ENCODE assay signal across 23 cellular contexts in the genomic region with DNA sequence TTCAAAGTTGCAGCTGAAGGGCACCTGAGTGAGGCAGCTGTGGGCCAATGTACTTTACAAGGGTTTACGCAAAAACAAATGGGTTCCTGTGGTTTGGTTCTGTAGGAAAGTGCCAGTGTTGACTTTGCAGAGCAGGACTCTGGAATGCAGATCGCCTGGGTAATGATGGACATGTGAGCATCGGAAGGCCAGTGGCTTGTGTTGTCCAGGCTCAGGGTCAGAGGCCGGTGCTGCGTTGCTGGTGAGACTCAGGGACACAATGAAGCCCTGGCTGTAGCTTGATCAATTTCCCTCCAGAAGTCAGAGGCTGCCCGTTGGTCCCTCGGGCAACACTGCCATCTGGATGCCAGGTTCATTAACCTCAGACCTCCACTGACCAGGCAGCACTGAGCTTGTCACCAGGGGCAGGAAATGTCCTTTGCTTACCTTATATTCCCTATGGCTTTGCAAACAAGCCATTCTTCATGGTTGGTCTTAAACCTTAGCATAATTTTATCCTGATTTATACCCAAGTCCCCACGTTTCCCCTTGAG.
A peak's percentile ranks its signal among the peaks of the same experiment; 100 is the strongest.
DNase-seq lines count a peak whose midpoint lies in the region; ATAC-seq and TF ChIP-seq lines count a peak whose summit lies in the region.
"Had no signal": no experiment of that assay in that cellular context is flagged by ENCODE, and none has a peak within 500 bp of the region (broad histone marks: within the 10 kb centered on the region; RNA-seq: fewer than 3 reads in every experiment).

No MANE protein-coding gene starts in this region.

- H3K4me1 ChIP-seq in psoas muscle = no peaks in the 10 kb centered on the region
- no peaks in the 10 kb centered on the region for H3K4me1 ChIP-seq in mammary epithelial cell (ENCODE audit: insufficient read depth, low read length)
- H3K4me1 ChIP-seq: BE2C, SJSA1 had no signal

- ATAC-seq in psoas muscle = peak; percentile 54 to 86 (median 67)
- no peak for ATAC-seq in activated naive CD8-positive, alpha-beta T cell treated with anti-CD3 and anti-CD28 coated beads, Interleukin-2, amount 50 U/mL, for 24 hours
- ATAC-seq: GM23338, PC-3 had no signal

- WGBS in psoas muscle, 3 donors = 72 to 80% (median 78%) methylated on average over 8 of the region's 8 CpGs
- WGBS in mammary epithelial cell (ENCODE audit: low coverage, missing lambda C conversion rate) = 62% methylated on average over 5 of the region's 8 CpGs

- no peak overlapping the region for H3K4me2 ChIP-seq in mammary epithelial cell (ENCODE audit: insufficient read depth, low read depth, low read length)
- H3K4me2 ChIP-seq: GM23338, KMS-11 had no signal

- H3K9me3 Mint-ChIP-seq in activated naive CD8-positive, alpha-beta T cell treated with anti-CD3 and anti-CD28 coated beads, Interleukin-2, amount 50 U/mL, for 24 hours = no peaks in the 10 kb centered on the region

- peak in 42 of 56 donors; percentile 12 to 66 (median 34) for TF ChIP-seq CTCF in dorsolateral prefrontal cortex (IDR thresholded peaks at IDR 0.05 in 54 of 56, conservative IDR thresholded peaks at IDR 0.05 in 2 of 56; ENCODE audit: low read depth in 1 of 56, partially characterized antibody in 56 of 56)
- TF ChIP-seq CTCF in psoas muscle (IDR thresholded peaks at IDR 0.05) = peak; percentile 25
- TF ChIP-seq CTCF in mammary epithelial cell (conservative IDR thresholded peaks at IDR 0.05 in 1 of 2, IDR thresholded peaks at IDR 0.05 in 1 of 2; ENCODE audit: extremely low read depth in 1 of 2, insufficient read depth in 1 of 2, low read depth in 1 of 2, low read length in 2 of 2) = no peak

- no peak overlapping the region for H3K9ac ChIP-seq in mammary epithelial cell (ENCODE audit: insufficient read depth, low read length)
- H3K9ac ChIP-seq: KMS-11 had no signal

- intact Hi-C loops in dorsolateral prefrontal cortex (cut with DNase I) = loop anchor here in 1 of 2 donors (10.0 kb wide), 1 partner anchor 743 kb away; no protein-coding TSS in a partner anchor
- intact Hi-C loops in psoas muscle (cut with DNase I) = no loop called here
- intact Hi-C loops in mammary epithelial cell (cut with micrococcal nuclease) = no loop called here

- H3K9me3 ChIP-seq in psoas muscle = no peaks in the 10 kb centered on the region
- H3K9me3 ChIP-seq in mammary epithelial cell (replicated peaks; ENCODE audit: insufficient read depth, low read length) = peaks cover 17% of the 10 kb centered on the region
- H3K9me3 ChIP-seq: BE2C, MG63 had no signal

- no peak overlapping the region for H3K27ac Mint-ChIP-seq in activated naive CD8-positive, alpha-beta T cell treated with anti-CD3 and anti-CD28 coated beads, Interleukin-2, amount 50 U/mL, for 24 hours
- H3K27ac Mint-ChIP-seq: CD4-positive, alpha-beta memory T cell; GM23338 had no signal

- no peaks in the 10 kb centered on the region for H3K79me2 ChIP-seq in mammary epithelial cell (ENCODE audit: insufficient read depth, low read length)

- H2AFZ ChIP-seq in mammary epithelial cell (ENCODE audit: low read depth, low read length) = no peak overlapping the region
- H2AFZ ChIP-seq: GM23338 had no signal

- H3K36me3 Mint-ChIP-seq in activated naive CD8-positive, alpha-beta T cell treated with anti-CD3 and anti-CD28 coated beads, Interleukin-2, amount 50 U/mL, for 24 hours (ENCODE audit: low read depth) = no peaks in the 10 kb centered on the region
- H3K36me3 Mint-ChIP-seq: CD4-positive, alpha-beta memory T cell had no signal

- dilution Hi-C loops in mammary epithelial cell (cut with HindIII; ENCODE audit: low sequenced_read_pairs) = no loop called here

- H3K36me3 ChIP-seq in psoas muscle (ENCODE audit: insufficient read depth in 1 of 2, low read depth in 1 of 2) (no peaks in the 10 kb centered on the region), mammary epithelial cell (ENCODE audit: insufficient read depth, low read length) (no peaks in the 10 kb centered on the region)
- H3K36me3 ChIP-seq: BE2C, MG63, SJSA1 had no signal

- peak; percentile 11 for DNase-seq in DMS53 (lab: John Stamatoyannopoulos, UW)
- no peak for DNase-seq in DMS53 treated with DMSO at 0.1 percent for 48 hours (lab: John Stamatoyannopoulos, UW; ENCODE audit: unreplicated experiment)
- DNase-seq in dorsolateral prefrontal cortex = peak in 3 of 10 donors; percentile 50 to 53 (median 52)
- DNase-seq in inferior parietal cortex (ENCODE audit: extremely low spot score) = peak; percentile 37
- no peak for DNase-seq in psoas muscle
- no peak for DNase-seq in activated naive CD8-positive, alpha-beta T cell treated with anti-CD3 and anti-CD28 coated beads, Interleukin-2, amount 50 U/mL, for 24 hours
- no peak for DNase-seq in mammary epithelial cell
- no peak for DNase-seq in effector CD8-positive, alpha-beta T cell (lab: John Stamatoyannopoulos, UW)
- DNase-seq: BE2C; Calu3; CD4-positive, alpha-beta memory T cell; DMS79 treated with DMSO at 0.1 percent for 48 hours; MG63; NCI-H1092; NCI-H1694; NCI-H2107; NCI-H226; PC-3 had no signal

- H3K27ac ChIP-seq in dorsolateral prefrontal cortex (peak overlapping the region in 19 of 59 donors; percentile 1 to 62 (median 26)), psoas muscle (no peak overlapping the region), mammary epithelial cell (ENCODE audit: insufficient read depth, low read depth, low read length) (no peak overlapping the region)
- H3K27ac ChIP-seq: 22Rv1, KMS-11, RWPE1, SJSA1 had no signal

- H3K4me1 Mint-ChIP-seq in activated naive CD8-positive, alpha-beta T cell treated with anti-CD3 and anti-CD28 coated beads, Interleukin-2, amount 50 U/mL, for 24 hours = no peaks in the 10 kb centered on the region
- H3K4me1 Mint-ChIP-seq: CD4-positive, alpha-beta memory T cell had no signal

- CTCF ChIA-PET in mammary epithelial cell (lab: Charles Lee; ENCODE audit: low non-redundant PET) = no interaction called here

- no TSS peak for BruUV-seq in mammary epithelial cell (replicated peaks; lab: Mats Ljungman, UMichigan)

- in situ Hi-C loops in mammary epithelial cell (cut with MboI; ENCODE audit: low sequenced_read_pairs in 2 of 2) = no loop called here

- H3K4me3 ChIP-seq in dorsolateral prefrontal cortex = no peak overlapping the region
- no peak overlapping the region for H3K4me3 ChIP-seq in psoas muscle
- H3K4me3 ChIP-seq in mammary epithelial cell (replicated peaks in 1 of 3; ENCODE audit: insufficient read depth in 1 of 3, low read depth in 2 of 3, low read length in 3 of 3) = no peak overlapping the region
- H3K4me3 ChIP-seq: GM23338, MG63, SJSA1 had no signal

- H3K4me3 Mint-ChIP-seq in activated naive CD8-positive, alpha-beta T cell treated with anti-CD3 and anti-CD28 coated beads, Interleukin-2, amount 50 U/mL, for 24 hours = no peak overlapping the region
- H3K4me3 Mint-ChIP-seq: CD4-positive, alpha-beta memory T cell; GM23338 had no signal

- no peaks in the 10 kb centered on the region for H4K20me1 ChIP-seq in mammary epithelial cell (ENCODE audit: insufficient read depth, low read length)

- H3K27me3 Mint-ChIP-seq in activated naive CD8-positive, alpha-beta T cell treated with anti-CD3 and anti-CD28 coated beads, Interleukin-2, amount 50 U/mL, for 24 hours = peaks cover 1% of the 10 kb centered on the region
- H3K27me3 Mint-ChIP-seq: CD4-positive, alpha-beta memory T cell had no signal

- no peaks in the 10 kb centered on the region for H3K27me3 ChIP-seq in dorsolateral prefrontal cortex
- H3K27me3 ChIP-seq in psoas muscle (ENCODE audit: insufficient read depth in 3 of 3, low read length in 2 of 3) = no peaks in the 10 kb centered on the region
- no peaks in the 10 kb centered on the region for H3K27me3 ChIP-seq in mammary epithelial cell (ENCODE audit: insufficient read depth, low read length)
- H3K27me3 ChIP-seq: BE2C, MG63, SJSA1 had no signal

Comparison
In these comparisons a context has a peak if more than half of its experiments do, and no peak if none do; other contexts are left out.
1. DNase-seq: peak in DMS53 (single experiment) and inferior parietal cortex (single experiment); none in DMS53 treated with DMSO at 0.1 percent for 48 hours (single experiment), psoas muscle (0 of 2), activated naive CD8-positive, alpha-beta T cell treated with anti-CD3 and anti-CD28 coated beads, Interleukin-2, amount 50 U/mL, for 24 hours (single experiment), mammary epithelial cell (single experiment) and effector CD8-positive, alpha-beta T cell (single experiment).
2. CTCF ChIP-seq: peak in dorsolateral prefrontal cortex (42 of 56) and psoas muscle (single experiment); none in mammary epithelial cell (0 of 2).